ENCODE assay signal across 8 cellular contexts in genomic region chr3:152301745-152302181, GRCh38. TPM values are rescaled to one million over a fixed set of nuclear protein-coding genes. Genes with fewer than 3 reads are reported as not detected.
DNase-seq lines count a peak whose midpoint lies in the region; ATAC-seq and TF ChIP-seq lines count a peak whose summit lies in the region.

No MANE protein-coding gene starts in this region.

- H3K4me3 ChIP-seq in AG10803 (ENCODE audit: low read length) (peak overlapping the region; percentile 54), muscle layer of duodenum (ENCODE audit: low read depth in 1 of 2, low read length in 2 of 2) (peak overlapping the region; percentile 34 to 60)

- peaks cover 8 to 65% of the 10 kb centered on the region in 2 donors for H3K4me1 ChIP-seq in muscle layer of duodenum (ENCODE audit: control insufficient read depth in 1 of 2, insufficient read depth in 2 of 2, low read length in 2 of 2)

- peak overlapping the region; percentile 65 for H3K4me3 Mint-ChIP-seq in activated T-helper 2 cell treated with anti-CD3 and anti-CD28 coated beads, Interferon-gamma antibody, Interleukin-2, Interleukin-4, amounts not matched to agents 10 μg/mL and 5 μg/mL and 100 μg/mL, durations not matched to agents 14 hours and 24 hours and 36 hours (ENCODE audit: low read depth)

- TF ChIP-seq CTCF in AG10803 (conservative IDR thresholded peaks at IDR 0.05; ENCODE audit: low read length), result no peak

- intact Hi-C loops in activated T-helper 2 cell treated with anti-CD3 and anti-CD28 coated beads, Interferon-gamma antibody, Interleukin-2, Interleukin-4, amounts not matched to agents 10 μg/mL and 5 μg/mL and 100 μg/mL, durations not matched to agents 14 hours and 24 hours and 36 hours (cut with micrococcal nuclease), result loop anchor here (1.0 to 2.0 kb wide), 2 partner anchors 29 to 43 kb away; no protein-coding TSS in a partner anchor

- peak overlapping the region; percentile 90 for H3K27ac ChIP-seq in muscle layer of duodenum (ENCODE audit: low read length)

- peaks cover 50% of the 10 kb centered on the region for H3K36me3 Mint-ChIP-seq in activated T-helper 2 cell treated with anti-CD3 and anti-CD28 coated beads, Interferon-gamma antibody, Interleukin-2, Interleukin-4, amounts not matched to agents 10 μg/mL and 5 μg/mL and 100 μg/mL, durations not matched to agents 14 hours and 24 hours and 36 hours (ENCODE audit: low read depth)

- H3K9me3 ChIP-seq in muscle layer of duodenum (ENCODE audit: control insufficient read depth in 1 of 2, low read length in 2 of 2), result no peaks in the 10 kb centered on the region

- peak overlapping the region; percentile 81 for H3K27ac Mint-ChIP-seq in activated T-helper 2 cell treated with anti-CD3 and anti-CD28 coated beads, Interferon-gamma antibody, Interleukin-2, Interleukin-4, amounts not matched to agents 10 μg/mL and 5 μg/mL and 100 μg/mL, durations not matched to agents 14 hours and 24 hours and 36 hours

- H3K4me1 Mint-ChIP-seq in activated T-helper 2 cell treated with anti-CD3 and anti-CD28 coated beads, Interferon-gamma antibody, Interleukin-2, Interleukin-4, amounts not matched to agents 10 μg/mL and 5 μg/mL and 100 μg/mL, durations not matched to agents 14 hours and 24 hours and 36 hours (ENCODE audit: low read depth), result peaks cover 68% of the 10 kb centered on the region

- peak; percentile 27 for ATAC-seq in HG02623 (IDR thresholded peaks at IDR 0.05; ENCODE audit: unreplicated experiment)
- no peak for ATAC-seq in GM18520 (IDR thresholded peaks at IDR 0.05; ENCODE audit: unreplicated experiment)

- H3K36me3 ChIP-seq in muscle layer of duodenum (ENCODE audit: control insufficient read depth in 1 of 2, insufficient read depth in 2 of 2, low read length in 2 of 2), result peaks cover 4 to 31% of the 10 kb centered on the region in 2 donors

- no peaks in the 10 kb centered on the region for H3K27me3 Mint-ChIP-seq in activated T-helper 2 cell treated with anti-CD3 and anti-CD28 coated beads, Interferon-gamma antibody, Interleukin-2, Interleukin-4, amounts not matched to agents 10 μg/mL and 5 μg/mL and 100 μg/mL, durations not matched to agents 14 hours and 24 hours and 36 hours (ENCODE audit: low read depth)

- no peaks in the 10 kb centered on the region for H3K9me3 Mint-ChIP-seq in activated T-helper 2 cell treated with anti-CD3 and anti-CD28 coated beads, Interferon-gamma antibody, Interleukin-2, Interleukin-4, amounts not matched to agents 10 μg/mL and 5 μg/mL and 100 μg/mL, durations not matched to agents 14 hours and 24 hours and 36 hours

- no peaks in the 10 kb centered on the region for H3K27me3 ChIP-seq in muscle layer of duodenum (ENCODE audit: low read depth, low read length)

- peak; percentile 63 for DNase-seq in AG10803 (ENCODE audit: low read depth)
- DNase-seq in activated T-helper 2 cell treated with anti-CD3 and anti-CD28 coated beads, Interferon-gamma antibody, Interleukin-2, Interleukin-4, amounts not matched to agents 10 μg/mL and 5 μg/mL and 100 μg/mL, durations not matched to agents 14 hours and 24 hours and 36 hours (ENCODE audit: low spot score), result no peak
- DNase-seq in effector CD8-positive, alpha-beta T cell (lab: John Stamatoyannopoulos, UW), result no peak
- DNase-seq in stimulated activated CD4-positive, alpha-beta T cell treated with anti-CD3 and anti-CD28 coated beads, Interleukin-2, amount 100 ng/mL, for 48 hours, result no peak
- no peak for DNase-seq in activated effector memory CD4-positive, alpha-beta T cell treated with anti-CD3 and anti-CD28 coated beads, Interleukin-2, amount 50 U/mL, for 16 hours

RNA-seq across cellular contexts. Expression of gene MBNL1, which starts 33.0 kb away (rescaled TPM):
- total RNA-seq in activated T-helper 2 cell treated with anti-CD3 and anti-CD28 coated beads, Interferon-gamma antibody, Interleukin-2, Interleukin-4, amounts not matched to agents 10 μg/mL and 5 μg/mL and 100 μg/mL, durations not matched to agents 14 hours and 24 hours and 36 hours, result 230 and 244 TPM in 2 replicates
